Comparison of ENCODE assay signal across 1 cellular context in the genomic region with DNA sequence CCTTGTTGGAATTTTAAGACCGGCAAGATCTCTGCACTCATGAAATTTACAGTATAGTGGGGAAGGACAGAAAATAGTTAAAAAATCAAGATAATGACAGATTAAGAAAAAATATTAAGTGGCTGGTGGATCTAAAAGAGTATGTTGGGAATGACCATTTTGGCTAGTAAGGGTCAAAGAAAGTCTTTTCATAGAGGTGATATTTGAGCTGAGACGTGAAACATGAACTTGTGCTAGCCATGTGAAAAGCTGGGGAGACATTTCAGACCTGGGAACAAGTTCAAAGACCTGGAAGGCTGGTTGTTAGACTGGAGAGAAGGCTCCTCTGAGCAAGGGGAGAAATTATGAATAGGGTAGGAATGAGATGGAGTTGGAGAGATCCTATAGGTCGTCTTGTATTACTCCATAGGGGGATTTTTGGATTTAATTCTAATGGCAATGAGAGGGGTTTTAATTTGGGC.
TF ChIP-seq lines count a peak whose summit lies in the region.

No MANE protein-coding gene starts in this region.

TF ChIP-seq in K562, 482 proteins besides CTCF, POLR2A, EP300 and RAD21 (continued from another document and continues in another):
- TF ChIP-seq, protein P1, sequence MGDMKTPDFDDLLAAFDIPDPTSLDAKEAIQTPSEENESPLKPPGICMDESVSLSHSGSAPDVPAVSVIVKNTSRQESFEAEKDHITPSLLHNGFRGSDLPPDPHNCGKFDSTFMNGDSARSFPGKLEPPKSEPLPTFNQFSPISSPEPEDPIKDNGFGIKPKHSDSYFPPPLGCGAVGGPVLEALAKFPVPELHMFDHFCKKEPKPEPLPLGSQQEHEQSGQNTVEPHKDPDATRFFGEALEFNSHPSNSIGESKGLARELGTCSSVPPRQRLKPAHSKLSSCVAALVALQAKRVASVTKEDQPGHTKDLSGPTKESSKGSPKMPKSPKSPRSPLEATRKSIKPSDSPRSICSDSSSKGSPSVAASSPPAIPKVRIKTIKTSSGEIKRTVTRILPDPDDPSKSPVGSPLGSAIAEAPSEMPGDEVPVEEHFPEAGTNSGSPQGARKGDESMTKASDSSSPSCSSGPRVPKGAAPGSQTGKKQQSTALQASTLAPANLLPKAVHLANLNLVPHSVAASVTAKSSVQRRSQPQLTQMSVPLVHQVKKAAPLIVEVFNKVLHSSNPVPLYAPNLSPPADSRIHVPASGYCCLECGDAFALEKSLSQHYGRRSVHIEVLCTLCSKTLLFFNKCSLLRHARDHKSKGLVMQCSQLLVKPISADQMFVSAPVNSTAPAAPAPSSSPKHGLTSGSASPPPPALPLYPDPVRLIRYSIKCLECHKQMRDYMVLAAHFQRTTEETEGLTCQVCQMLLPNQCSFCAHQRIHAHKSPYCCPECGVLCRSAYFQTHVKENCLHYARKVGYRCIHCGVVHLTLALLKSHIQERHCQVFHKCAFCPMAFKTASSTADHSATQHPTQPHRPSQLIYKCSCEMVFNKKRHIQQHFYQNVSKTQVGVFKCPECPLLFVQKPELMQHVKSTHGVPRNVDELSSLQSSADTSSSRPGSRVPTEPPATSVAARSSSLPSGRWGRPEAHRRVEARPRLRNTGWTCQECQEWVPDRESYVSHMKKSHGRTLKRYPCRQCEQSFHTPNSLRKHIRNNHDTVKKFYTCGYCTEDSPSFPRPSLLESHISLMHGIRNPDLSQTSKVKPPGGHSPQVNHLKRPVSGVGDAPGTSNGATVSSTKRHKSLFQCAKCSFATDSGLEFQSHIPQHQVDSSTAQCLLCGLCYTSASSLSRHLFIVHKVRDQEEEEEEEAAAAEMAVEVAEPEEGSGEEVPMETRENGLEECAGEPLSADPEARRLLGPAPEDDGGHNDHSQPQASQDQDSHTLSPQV (IDR thresholded peaks at IDR 0.05): 0 out of 2 replicates have a peak, but pooled peaks have one; percentile 22
- TF ChIP-seq, protein P2, sequence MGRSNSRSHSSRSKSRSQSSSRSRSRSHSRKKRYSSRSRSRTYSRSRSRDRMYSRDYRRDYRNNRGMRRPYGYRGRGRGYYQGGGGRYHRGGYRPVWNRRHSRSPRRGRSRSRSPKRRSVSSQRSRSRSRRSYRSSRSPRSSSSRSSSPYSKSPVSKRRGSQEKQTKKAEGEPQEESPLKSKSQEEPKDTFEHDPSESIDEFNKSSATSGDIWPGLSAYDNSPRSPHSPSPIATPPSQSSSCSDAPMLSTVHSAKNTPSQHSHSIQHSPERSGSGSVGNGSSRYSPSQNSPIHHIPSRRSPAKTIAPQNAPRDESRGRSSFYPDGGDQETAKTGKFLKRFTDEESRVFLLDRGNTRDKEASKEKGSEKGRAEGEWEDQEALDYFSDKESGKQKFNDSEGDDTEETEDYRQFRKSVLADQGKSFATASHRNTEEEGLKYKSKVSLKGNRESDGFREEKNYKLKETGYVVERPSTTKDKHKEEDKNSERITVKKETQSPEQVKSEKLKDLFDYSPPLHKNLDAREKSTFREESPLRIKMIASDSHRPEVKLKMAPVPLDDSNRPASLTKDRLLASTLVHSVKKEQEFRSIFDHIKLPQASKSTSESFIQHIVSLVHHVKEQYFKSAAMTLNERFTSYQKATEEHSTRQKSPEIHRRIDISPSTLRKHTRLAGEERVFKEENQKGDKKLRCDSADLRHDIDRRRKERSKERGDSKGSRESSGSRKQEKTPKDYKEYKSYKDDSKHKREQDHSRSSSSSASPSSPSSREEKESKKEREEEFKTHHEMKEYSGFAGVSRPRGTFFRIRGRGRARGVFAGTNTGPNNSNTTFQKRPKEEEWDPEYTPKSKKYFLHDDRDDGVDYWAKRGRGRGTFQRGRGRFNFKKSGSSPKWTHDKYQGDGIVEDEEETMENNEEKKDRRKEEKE (IDR thresholded peaks at IDR 0.05; ENCODE audit: borderline replicate concordance in 1 of 2, control insufficient read depth in 1 of 2, low read depth in 2 of 2, low read length in 1 of 2): 0 out of 4 replicates have a peak, but pooled peaks of 1 of the 2 experiments have one; percentile 1
- TF ChIP-seq SMARCA4 (IDR thresholded peaks at IDR 0.05) (no peak), ZNF212 (CRISPR knock-in tag; IDR thresholded peaks at IDR 0.05) (no peak), CHD4 (IDR thresholded peaks at IDR 0.05; ENCODE audit: insufficient read depth, insufficient replicate concordance, low read depth, low read length, poor library complexity, severe bottlenecking) (no peak), BDP1 (IDR thresholded peaks at IDR 0.05; ENCODE audit: insufficient read depth, insufficient read length) (no peak), RBM15 (IDR thresholded peaks at IDR 0.05; ENCODE audit: insufficient read depth, low read length) (no peak), SP2 (IDR thresholded peaks at IDR 0.05; ENCODE audit: extremely low read depth, low read depth, low read length, poor library complexity, severe bottlenecking) (no peak), ZNF239 (CRISPR knock-in tag; IDR thresholded peaks at IDR 0.05) (no peak), PML (IDR thresholded peaks at IDR 0.05; ENCODE audit: low read length) (no peak; the same call in 1 of the 2 replicates), TRIM24 (IDR thresholded peaks at IDR 0.05) (no peak), POLR3G (IDR thresholded peaks at IDR 0.05; ENCODE audit: extremely low read depth, insufficient read length, insufficient replicate concordance) (no peak), U2AF1 (optimal IDR thresholded peaks at IDR 0.05; ENCODE audit: low read depth, low read length) (no peak), HLTF (IDR thresholded peaks at IDR 0.05) (no peak), ZNF696 (CRISPR knock-in tag; conservative IDR thresholded peaks at IDR 0.05) (no peak), SIN3A (IDR thresholded peaks at IDR 0.05; ENCODE audit: borderline replicate concordance in 2 of 2, control insufficient read depth in 1 of 2, low read depth in 2 of 2, low read length in 2 of 2) (no peak), ZC3H11A (IDR thresholded peaks at IDR 0.05; ENCODE audit: low read depth, low read length) (no peak), ZNF217 (CRISPR knock-in tag; IDR thresholded peaks at IDR 0.05) (no peak), TAL1 (IDR thresholded peaks at IDR 0.05) (no peak)
- TF ChIP-seq, protein P3, sequence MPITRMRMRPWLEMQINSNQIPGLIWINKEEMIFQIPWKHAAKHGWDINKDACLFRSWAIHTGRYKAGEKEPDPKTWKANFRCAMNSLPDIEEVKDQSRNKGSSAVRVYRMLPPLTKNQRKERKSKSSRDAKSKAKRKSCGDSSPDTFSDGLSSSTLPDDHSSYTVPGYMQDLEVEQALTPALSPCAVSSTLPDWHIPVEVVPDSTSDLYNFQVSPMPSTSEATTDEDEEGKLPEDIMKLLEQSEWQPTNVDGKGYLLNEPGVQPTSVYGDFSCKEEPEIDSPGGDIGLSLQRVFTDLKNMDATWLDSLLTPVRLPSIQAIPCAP (CRISPR knock-in tag; IDR thresholded peaks at IDR 0.05; ENCODE audit: borderline replicate concordance): no peak
- TF ChIP-seq, protein P4, sequence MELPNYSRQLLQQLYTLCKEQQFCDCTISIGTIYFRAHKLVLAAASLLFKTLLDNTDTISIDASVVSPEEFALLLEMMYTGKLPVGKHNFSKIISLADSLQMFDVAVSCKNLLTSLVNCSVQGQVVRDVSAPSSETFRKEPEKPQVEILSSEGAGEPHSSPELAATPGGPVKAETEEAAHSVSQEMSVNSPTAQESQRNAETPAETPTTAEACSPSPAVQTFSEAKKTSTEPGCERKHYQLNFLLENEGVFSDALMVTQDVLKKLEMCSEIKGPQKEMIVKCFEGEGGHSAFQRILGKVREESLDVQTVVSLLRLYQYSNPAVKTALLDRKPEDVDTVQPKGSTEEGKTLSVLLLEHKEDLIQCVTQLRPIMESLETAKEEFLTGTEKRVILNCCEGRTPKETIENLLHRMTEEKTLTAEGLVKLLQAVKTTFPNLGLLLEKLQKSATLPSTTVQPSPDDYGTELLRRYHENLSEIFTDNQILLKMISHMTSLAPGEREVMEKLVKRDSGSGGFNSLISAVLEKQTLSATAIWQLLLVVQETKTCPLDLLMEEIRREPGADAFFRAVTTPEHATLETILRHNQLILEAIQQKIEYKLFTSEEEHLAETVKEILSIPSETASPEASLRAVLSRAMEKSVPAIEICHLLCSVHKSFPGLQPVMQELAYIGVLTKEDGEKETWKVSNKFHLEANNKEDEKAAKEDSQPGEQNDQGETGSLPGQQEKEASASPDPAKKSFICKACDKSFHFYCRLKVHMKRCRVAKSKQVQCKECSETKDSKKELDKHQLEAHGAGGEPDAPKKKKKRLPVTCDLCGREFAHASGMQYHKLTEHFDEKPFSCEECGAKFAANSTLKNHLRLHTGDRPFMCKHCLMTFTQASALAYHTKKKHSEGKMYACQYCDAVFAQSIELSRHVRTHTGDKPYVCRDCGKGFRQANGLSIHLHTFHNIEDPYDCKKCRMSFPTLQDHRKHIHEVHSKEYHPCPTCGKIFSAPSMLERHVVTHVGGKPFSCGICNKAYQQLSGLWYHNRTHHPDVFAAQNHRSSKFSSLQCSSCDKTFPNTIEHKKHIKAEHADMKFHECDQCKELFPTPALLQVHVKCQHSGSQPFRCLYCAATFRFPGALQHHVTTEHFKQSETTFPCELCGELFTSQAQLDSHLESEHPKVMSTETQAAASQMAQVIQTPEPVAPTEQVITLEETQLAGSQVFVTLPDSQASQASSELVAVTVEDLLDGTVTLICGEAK (IDR thresholded peaks at IDR 0.05): no peak
- TF ChIP-seq, protein P4 (CRISPR knock-in tag; IDR thresholded peaks at IDR 0.05): no peak
- TF ChIP-seq, protein P5, sequence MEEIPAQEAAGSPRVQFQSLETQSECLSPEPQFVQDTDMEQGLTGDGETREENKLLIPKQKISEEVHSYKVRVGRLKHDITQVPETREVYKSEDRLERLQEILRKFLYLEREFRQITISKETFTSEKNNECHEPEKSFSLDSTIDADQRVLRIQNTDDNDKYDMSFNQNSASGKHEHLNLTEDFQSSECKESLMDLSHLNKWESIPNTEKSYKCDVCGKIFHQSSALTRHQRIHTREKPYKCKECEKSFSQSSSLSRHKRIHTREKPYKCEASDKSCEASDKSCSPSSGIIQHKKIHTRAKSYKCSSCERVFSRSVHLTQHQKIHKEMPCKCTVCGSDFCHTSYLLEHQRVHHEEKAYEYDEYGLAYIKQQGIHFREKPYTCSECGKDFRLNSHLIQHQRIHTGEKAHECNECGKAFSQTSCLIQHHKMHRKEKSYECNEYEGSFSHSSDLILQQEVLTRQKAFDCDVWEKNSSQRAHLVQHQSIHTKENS (CRISPR knock-in tag; IDR thresholded peaks at IDR 0.05): no peak
- TF ChIP-seq, protein P6, sequence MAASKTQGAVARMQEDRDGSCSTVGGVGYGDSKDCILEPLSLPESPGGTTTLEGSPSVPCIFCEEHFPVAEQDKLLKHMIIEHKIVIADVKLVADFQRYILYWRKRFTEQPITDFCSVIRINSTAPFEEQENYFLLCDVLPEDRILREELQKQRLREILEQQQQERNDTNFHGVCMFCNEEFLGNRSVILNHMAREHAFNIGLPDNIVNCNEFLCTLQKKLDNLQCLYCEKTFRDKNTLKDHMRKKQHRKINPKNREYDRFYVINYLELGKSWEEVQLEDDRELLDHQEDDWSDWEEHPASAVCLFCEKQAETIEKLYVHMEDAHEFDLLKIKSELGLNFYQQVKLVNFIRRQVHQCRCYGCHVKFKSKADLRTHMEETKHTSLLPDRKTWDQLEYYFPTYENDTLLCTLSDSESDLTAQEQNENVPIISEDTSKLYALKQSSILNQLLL (CRISPR knock-in tag; IDR thresholded peaks at IDR 0.05; ENCODE audit: borderline replicate concordance): no peak
- TF ChIP-seq, protein P7, sequence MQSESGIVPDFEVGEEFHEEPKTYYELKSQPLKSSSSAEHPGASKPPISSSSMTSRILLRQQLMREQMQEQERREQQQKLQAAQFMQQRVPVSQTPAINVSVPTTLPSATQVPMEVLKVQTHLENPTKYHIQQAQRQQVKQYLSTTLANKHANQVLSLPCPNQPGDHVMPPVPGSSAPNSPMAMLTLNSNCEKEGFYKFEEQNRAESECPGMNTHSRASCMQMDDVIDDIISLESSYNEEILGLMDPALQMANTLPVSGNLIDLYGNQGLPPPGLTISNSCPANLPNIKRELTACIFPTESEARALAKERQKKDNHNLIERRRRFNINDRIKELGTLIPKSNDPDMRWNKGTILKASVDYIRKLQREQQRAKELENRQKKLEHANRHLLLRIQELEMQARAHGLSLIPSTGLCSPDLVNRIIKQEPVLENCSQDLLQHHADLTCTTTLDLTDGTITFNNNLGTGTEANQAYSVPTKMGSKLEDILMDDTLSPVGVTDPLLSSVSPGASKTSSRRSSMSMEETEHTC (IDR thresholded peaks at IDR 0.05): no peak
- TF ChIP-seq, protein P8, sequence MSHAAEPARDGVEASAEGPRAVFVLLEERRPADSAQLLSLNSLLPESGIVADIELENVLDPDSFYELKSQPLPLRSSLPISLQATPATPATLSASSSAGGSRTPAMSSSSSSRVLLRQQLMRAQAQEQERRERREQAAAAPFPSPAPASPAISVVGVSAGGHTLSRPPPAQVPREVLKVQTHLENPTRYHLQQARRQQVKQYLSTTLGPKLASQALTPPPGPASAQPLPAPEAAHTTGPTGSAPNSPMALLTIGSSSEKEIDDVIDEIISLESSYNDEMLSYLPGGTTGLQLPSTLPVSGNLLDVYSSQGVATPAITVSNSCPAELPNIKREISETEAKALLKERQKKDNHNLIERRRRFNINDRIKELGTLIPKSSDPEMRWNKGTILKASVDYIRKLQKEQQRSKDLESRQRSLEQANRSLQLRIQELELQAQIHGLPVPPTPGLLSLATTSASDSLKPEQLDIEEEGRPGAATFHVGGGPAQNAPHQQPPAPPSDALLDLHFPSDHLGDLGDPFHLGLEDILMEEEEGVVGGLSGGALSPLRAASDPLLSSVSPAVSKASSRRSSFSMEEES (CRISPR knock-in tag; IDR thresholded peaks at IDR 0.05): no peak
